Comparison of ENCODE assay signal across 16 cellular contexts in the genomic region with DNA sequence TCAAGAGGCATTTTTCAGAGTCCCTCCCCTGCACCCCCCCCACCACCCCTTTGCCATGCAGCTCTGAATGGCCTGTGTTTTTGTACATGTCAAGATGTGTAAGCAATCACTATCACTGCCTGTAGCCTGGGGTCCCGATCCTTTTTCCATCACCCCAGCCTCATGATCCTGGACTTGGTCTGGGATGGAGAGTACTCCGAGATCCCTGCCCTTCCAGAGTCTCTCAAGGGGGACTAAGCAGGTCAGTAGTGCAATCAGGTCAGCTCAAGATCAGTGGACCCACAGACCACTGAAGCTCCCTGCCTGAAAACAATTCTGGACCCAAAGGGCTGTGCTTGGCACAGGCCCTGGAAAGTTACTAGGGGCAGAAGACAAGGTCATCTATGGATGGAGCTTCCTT. TPM values are rescaled to one million over a fixed set of nuclear protein-coding genes. Genes with fewer than 3 reads are reported as not detected.
"Had no signal": no experiment of that assay in that cellular context is flagged by ENCODE, and none has a peak within 500 bp of the region (broad histone marks: within the 10 kb centered on the region; RNA-seq: fewer than 3 reads in every experiment).

No MANE protein-coding gene starts in this region.

- ATAC-seq: gastroesophageal sphincter, left ventricle myocardium superior had no signal

- H3K27me3 Mint-ChIP-seq: type B pancreatic cell had no signal

- H3K36me3 ChIP-seq: gastroesophageal sphincter, heart left ventricle, suprapubic skin had no signal

- H3K4me1 ChIP-seq: gastroesophageal sphincter, heart left ventricle, suprapubic skin had no signal

- H3K4me3 ChIP-seq: gastroesophageal sphincter, heart left ventricle, skin epidermis, suprapubic skin had no signal

- H3K27ac ChIP-seq: gastroesophageal sphincter, skin epidermis, suprapubic skin had no signal

- H3K36me3 Mint-ChIP-seq: memory B cell had no signal

- H3K27me3 ChIP-seq: heart left ventricle, suprapubic skin had no signal

- H3K4me3 Mint-ChIP-seq: type B pancreatic cell had no signal

- DNase-seq: activated CD4-positive, CD25-positive, alpha-beta regulatory T cell; activated naive CD4-positive, alpha-beta T cell treated with Interleukin-2 at 50 U/mL for 16 hours; cerebellar nuclear complex; cortex of kidney; heart left ventricle; left ventricle myocardium superior; occipital lobe; stimulated activated naive CD8-positive, alpha-beta T cell treated with anti-CD3 and anti-CD28 coated beads, Interleukin-15, Interleukin-2, amounts not matched to agents 100 U/mL and 50 U/mL, for 24 hours; T-helper 9 cell had no signal

- H3K9me3 ChIP-seq: gastroesophageal sphincter, heart left ventricle, suprapubic skin had no signal

- H3K27ac Mint-ChIP-seq: memory B cell had no signal

RNA-seq across cellular contexts. Expression of gene GJD3, which starts 7.5 kb away (rescaled TPM):
- total RNA-seq: kidney epithelial cell had no signal
- polyA plus RNA-seq: neural cell had no signal
